In genomic region chr11:94401773-94402265, GRCh38 we compare ENCODE assay signal across 18 cellular contexts. TPM values are rescaled to one million over a fixed set of nuclear protein-coding genes. Genes with fewer than 3 reads are reported as not detected.
DNase-seq lines count a peak whose midpoint lies in the region; ATAC-seq and TF ChIP-seq lines count a peak whose summit lies in the region.
"Had no signal": no experiment of that assay in that cellular context is flagged by ENCODE, and none has a peak within 500 bp of the region (broad histone marks: within the 10 kb centered on the region; RNA-seq: fewer than 3 reads in every experiment).

No MANE protein-coding gene starts in this region.

- no peaks in the 10 kb centered on the region for H3K79me1 ChIP-seq in H9 (ENCODE audit: insufficient read depth, low read depth, low read length, poor library complexity, severe bottlenecking)

- no CpG with 5 or more reads among the region's 10 CpGs for WGBS in H9 (ENCODE audit: extremely low coverage, insufficient read length, low lambda C conversion rate)

- H3K18ac ChIP-seq in H9 (ENCODE audit: insufficient read length, low read depth, low read length) = no peak overlapping the region

- H3K4ac ChIP-seq in H9 (ENCODE audit: low read depth, low read length) = no peak overlapping the region

- no peak overlapping the region for H2BK15ac ChIP-seq in H9 (ENCODE audit: low read depth, low read length)

- TF ChIP-seq CTCF in H9 (conservative IDR thresholded peaks at IDR 0.05) = no peak
- TF ChIP-seq CTCF in brain (conservative IDR thresholded peaks at IDR 0.05) = no peak
- no peak for TF ChIP-seq CTCF in gastrocnemius medialis (IDR thresholded peaks at IDR 0.05 in 4 of 5, conservative IDR thresholded peaks at IDR 0.05 in 1 of 5)
- TF ChIP-seq CTCF in PC-9 (conservative IDR thresholded peaks at IDR 0.05) = no peak

- no peaks in the 10 kb centered on the region; a peak in 1 of 7 replicates for H3K36me3 Mint-ChIP-seq in H9 (ENCODE audit: insufficient read depth in 1 of 3, low read depth in 3 of 3)
- H3K36me3 Mint-ChIP-seq in brain = no peaks in the 10 kb centered on the region

- no peak overlapping the region for H3T11ph ChIP-seq in H9 (ENCODE audit: low read length)

- H3K36me3 ChIP-seq in gastrocnemius medialis (no peaks in the 10 kb centered on the region), PC-9 (ENCODE audit: low read depth) (no peaks in the 10 kb centered on the region)

- H3K9me3 Mint-ChIP-seq in H9 (no peaks in the 10 kb centered on the region), brain (peaks cover 0 to 7% (median 4%) of the 10 kb centered on the region in 5 experiments)

- DNase-seq in H9 = no peak
- DNase-seq in gastrocnemius medialis = no peak
- no peak for DNase-seq in left colon
- DNase-seq in PC-9 = no peak
- no peak for DNase-seq in medulla oblongata (ENCODE audit: extremely low spot score)
- no peak for DNase-seq in DMS79 treated with DMSO at 0.1 percent for 48 hours (lab: John Stamatoyannopoulos, UW)
- DNase-seq: activated CD4-positive, alpha-beta T cell treated with anti-CD3 and anti-CD28 coated beads, Interleukin-2, amount 50 U/mL, for 1 hour; activated naive CD4-positive, alpha-beta T cell; Calu3; naive thymus-derived CD4-positive, alpha-beta T cell; NCI-H187; stimulated activated CD4-positive, alpha-beta T cell treated with anti-CD3 and anti-CD28 coated beads, Interleukin-1b, Interleukin-23, amount 100 ng/mL, for 48 hours; stimulated activated naive CD4-positive, alpha-beta T cell; T-helper 1 cell had no signal

- intact Hi-C loops in gastrocnemius medialis (cut with DNase I; ENCODE audit: low total_unique reads) = no loop called here
- intact Hi-C loops in left colon (cut with DNase I, micrococcal nuclease) = no loop called here
- intact Hi-C loops in PC-9 (cut with micrococcal nuclease; ENCODE audit: unreplicated experiment) = no loop called here

- H3K4me1 Mint-ChIP-seq in H9 (peaks cover 14 to 17% of the 10 kb centered on the region in 2 experiments), brain (peaks cover 13% of the 10 kb centered on the region)

- CTCF ChIA-PET in PC-9 (lab: Charles Lee) = interaction anchor here (0.6 kb wide), 1 partner anchor 514 kb away, joined by 3 read pairs; no protein-coding TSS in a partner anchor

- H3F3A ChIP-seq in PC-9 (ENCODE audit: insufficient read depth, low read depth) = no peaks in the 10 kb centered on the region

- H3K14ac ChIP-seq in H9 (ENCODE audit: insufficient read depth, low read length) = no peak overlapping the region; the same call in 1 of the 2 replicates

- H4K91ac ChIP-seq in H9 (ENCODE audit: insufficient read length, low read depth, low read length) = no peak overlapping the region

- in situ Hi-C loops in gastrocnemius medialis (cut with MboI; ENCODE audit: low sequenced_read_pairs in 4 of 4) = loop anchor here in 1 of 4 donors (25.0 kb wide), 1 partner anchor 515 kb away; no protein-coding TSS in a partner anchor

- no peaks in the 10 kb centered on the region for H3K23me2 ChIP-seq in H9 (ENCODE audit: insufficient read length, low read depth, low read length, poor library complexity, severe bottlenecking)

- H4K20me1 ChIP-seq in H9 (ENCODE audit: control insufficient read depth, insufficient read depth, insufficient read length) (no peaks in the 10 kb centered on the region), PC-9 (ENCODE audit: insufficient read depth) (no peaks in the 10 kb centered on the region)

- H2BK120ac ChIP-seq in H9 (ENCODE audit: low read depth, low read length, poor library complexity, severe bottlenecking) = no peak overlapping the region

- H3K9ac ChIP-seq in H9 (ENCODE audit: extremely low read depth, insufficient read length, low read length) = no peak overlapping the region

- H3K27me3 ChIP-seq in H9 (ENCODE audit: insufficient read depth, low read length) (peaks cover 23% of the 10 kb centered on the region; the same call in 1 of the 2 replicates), gastrocnemius medialis (peaks cover 21 to 29% (median 23%) of the 10 kb centered on the region in 3 donors), PC-9 (ENCODE audit: insufficient read depth, low read depth) (peaks cover 32% of the 10 kb centered on the region)

- no peaks in the 10 kb centered on the region for H3K9me2 ChIP-seq in PC-9 (ENCODE audit: insufficient read depth)

- H3K4me1 ChIP-seq in H9 (ENCODE audit: insufficient read depth, low read length) (no peaks in the 10 kb centered on the region), gastrocnemius medialis (no peaks in the 10 kb centered on the region), PC-9 (replicated peaks; ENCODE audit: insufficient read depth) (no peaks in the 10 kb centered on the region)

- no TSS peak for BruUV-seq in PC-9 (replicated peaks; lab: Mats Ljungman, UMichigan)

- H3K4me2 ChIP-seq in H9 (ENCODE audit: insufficient read depth, insufficient read length, low read length) (peak overlapping the region; percentile 75), PC-9 (no peak overlapping the region)

- peak overlapping the region; percentile 56 to 75 for H3K4me3 Mint-ChIP-seq in H9
- peak overlapping the region; percentile 63 to 80 (median 78) for H3K4me3 Mint-ChIP-seq in brain

- H2BK20ac ChIP-seq in H9 (ENCODE audit: low read depth, low read length, poor library complexity, severe bottlenecking) = no peak overlapping the region

- TF ChIP-seq POLR2A in gastrocnemius medialis (IDR thresholded peaks at IDR 0.05) = no peak

- H3K9me3 ChIP-seq in H9 (ENCODE audit: control insufficient read depth, low read depth, low read length) (no peaks in the 10 kb centered on the region), gastrocnemius medialis (no peaks in the 10 kb centered on the region), PC-9 (ENCODE audit: insufficient read depth, low read depth) (no peaks in the 10 kb centered on the region)

- no peak overlapping the region for H2BK12ac ChIP-seq in H9 (ENCODE audit: insufficient read length, low read depth, low read length)

- no peak overlapping the region for H2BK5ac ChIP-seq in H9 (ENCODE audit: insufficient read length, low read length)

- no peak overlapping the region for H3K23ac ChIP-seq in H9 (ENCODE audit: insufficient read length, low read depth, low read length)

- ATAC-seq in gastrocnemius medialis (no peak), left colon (no peak)
- ATAC-seq: naive thymus-derived CD4-positive, alpha-beta T cell had no signal

- no peak overlapping the region for H3K56ac ChIP-seq in H9 (ENCODE audit: insufficient read length, low read depth, low read length)

- no peak overlapping the region for H3K27ac ChIP-seq in H9 (ENCODE audit: insufficient read length, low read depth, low read length)
- H3K27ac ChIP-seq in gastrocnemius medialis = no peak overlapping the region
- no peak overlapping the region for H3K27ac ChIP-seq in PC-9

- H4K8ac ChIP-seq in H9 (replicated peaks; ENCODE audit: insufficient read length, low read depth, low read length) = no peak overlapping the region

- no peak overlapping the region for H4K5ac ChIP-seq in H9 (ENCODE audit: insufficient read length, low read depth, low read length)

- H2AFZ ChIP-seq in H9 (ENCODE audit: low read length) (no peak overlapping the region), PC-9 (no peak overlapping the region)

- POLR2A ChIA-PET in PC-9 (lab: Charles Lee; ENCODE audit: unreplicated experiment) = interaction anchor here (0.6 kb wide), 1 partner anchor 22 kb away, joined by 3 read pairs; no protein-coding TSS in a partner anchor

- H3K4me3 ChIP-seq in iPS-11a (ENCODE audit: low read depth, low read length) (peak overlapping the region; percentile 44), gastrocnemius medialis (peak overlapping the region in 3 of 4 donors; percentile 27 to 43 (median 31)), PC-9 (no peak overlapping the region)

- H3K79me2 ChIP-seq in H9 (ENCODE audit: insufficient read depth, low read length) (no peaks in the 10 kb centered on the region), PC-9 (ENCODE audit: low read depth) (no peaks in the 10 kb centered on the region)

- H3K27ac Mint-ChIP-seq in H9 (no peak overlapping the region), brain (no peak overlapping the region)
- H3K27ac Mint-ChIP-seq: IgD-negative memory B cell; naive thymus-derived CD4-positive, alpha-beta T cell had no signal

- H3K27me3 Mint-ChIP-seq in H9 (ENCODE audit: low read depth) = peaks cover 65% of the 10 kb centered on the region
- peaks cover 50% of the 10 kb centered on the region for H3K27me3 Mint-ChIP-seq in brain

- H2AK5ac ChIP-seq in H9 (ENCODE audit: insufficient read length, low read length) = no peak overlapping the region

RNA-seq across cellular contexts. Expression of gene GPR83, which starts 0.6 kb away (rescaled TPM):
- total RNA-seq in H9 (2021) (0.15 TPM in 1 of 2 replicates, not detected in the other), gastrocnemius medialis (under 1 TPM in 3 of 4 donors, not detected in 1; 0.09 to 0.49 (median 0.36) TPM), left colon (under 1 TPM in 1 of 2 donors, not detected in 1; 0.08 TPM), PC-9 (2021) (not detected in 2 replicates)
- 3.4 TPM for polyA plus RNA-seq in brain (ENCODE audit: insufficient read depth, low read depth, low replicate concordance)
- total RNA-seq: dermis microvascular lymphatic vessel endothelial cell had no signal
